In the genomic region with DNA sequence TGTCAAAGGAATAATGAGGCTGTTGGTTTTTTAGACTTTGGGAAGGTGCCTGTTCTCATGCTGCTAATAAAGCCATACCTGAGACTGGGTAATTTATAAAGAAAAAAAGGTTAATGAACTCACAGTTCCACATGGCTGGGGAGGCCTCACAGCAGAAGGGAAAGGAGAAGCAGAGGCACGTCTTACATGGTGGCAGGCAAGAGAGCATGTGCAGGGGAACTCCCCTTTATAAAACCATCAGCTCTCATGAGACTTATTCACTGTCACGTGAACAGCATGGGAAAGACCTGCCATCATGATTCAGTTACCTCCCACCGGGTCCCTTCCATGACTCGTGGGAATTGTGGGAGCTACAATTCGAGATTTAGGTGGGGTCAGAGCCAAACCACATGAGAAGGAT, we compare ENCODE assay signal across 2 cellular contexts. TPM values are rescaled to one million over a fixed set of nuclear protein-coding genes. Genes with fewer than 3 reads are reported as not detected.
"Had no signal": no experiment of that assay in that cellular context is flagged by ENCODE, and none has a peak within 500 bp of the region (broad histone marks: within the 10 kb centered on the region; RNA-seq: fewer than 3 reads in every experiment).

No MANE protein-coding gene starts in this region.

RNA-seq across cellular contexts. Expression of a gene that starts 37.7 kb away (rescaled TPM):
- total RNA-seq: OCI-LY7, RPMI7951 had no signal
